1 cellular context compared by ENCODE assay signal in genomic region chr14:70713096-70713875, GRCh38.
TF ChIP-seq lines count a peak whose summit lies in the region.

No MANE protein-coding gene starts in this region.

TF ChIP-seq in HCT116, 20 proteins besides CTCF, POLR2A, EP300 and RAD21 (continued from another document):
- TF ChIP-seq REST (IDR thresholded peaks at IDR 0.05; ENCODE audit: low read depth) (no peak), TCF7L2 (IDR thresholded peaks at IDR 0.05; ENCODE audit: borderline replicate concordance, extremely low read depth, insufficient read depth, insufficient read length) (no peak), CBX3 (IDR thresholded peaks at IDR 0.05; ENCODE audit: low read depth) (no peak)
